ENCODE assay signal across 33 cellular contexts in the genomic region with DNA sequence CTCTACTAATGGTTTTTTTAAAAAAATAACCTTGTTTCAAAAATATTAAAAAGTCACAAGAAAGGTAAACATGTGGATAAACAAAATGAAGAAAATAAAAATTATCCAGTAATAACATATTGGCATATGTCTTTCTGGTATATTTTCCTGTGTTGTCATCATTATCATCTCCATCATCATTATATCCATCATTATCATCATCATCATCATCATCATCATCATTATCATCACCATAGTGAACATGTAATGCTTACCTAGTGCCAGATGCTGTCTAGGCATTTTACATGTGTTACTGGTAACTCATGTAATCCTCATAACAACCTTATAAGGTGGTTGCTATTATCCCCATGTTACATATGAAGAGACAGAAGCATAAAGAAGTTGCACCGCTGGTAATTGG.
"Had no signal": no experiment of that assay in that cellular context is flagged by ENCODE, and none has a peak within 500 bp of the region (broad histone marks: within the 10 kb centered on the region; RNA-seq: fewer than 3 reads in every experiment).

No MANE protein-coding gene starts in this region.

- H3K4me3 ChIP-seq: adrenal gland, body of pancreas, esophagus muscularis mucosa, gastrocnemius medialis, heart left ventricle had no signal

- H3K36me3 Mint-ChIP-seq: activated naive CD8-positive, alpha-beta T cell treated with anti-CD3 and anti-CD28 coated beads for 36 hours had no signal

- H3K27me3 ChIP-seq: adrenal gland, body of pancreas, esophagus muscularis mucosa, foreskin keratinocyte, gastrocnemius medialis had no signal

- DNase-seq: activated B cell treated with CpG ODN at 0.5 μM for 24 hours; activated CD4-positive, alpha-beta T cell treated with anti-CD3 and anti-CD28 coated beads for 48 hours; activated CD4-positive, alpha-beta T cell treated with anti-CD3 and anti-CD28 coated beads, Interleukin-2, amount 50 U/mL, for 1 hour; activated CD4-positive, alpha-beta T cell treated with anti-CD3 and anti-CD28 coated beads, Interleukin-2, amount 50 U/mL, for 48 hours; activated CD8-positive, alpha-beta memory T cell treated with anti-CD3 and anti-CD28 coated beads for 24 hours; activated CD8-positive, alpha-beta T cell treated with anti-CD3 and anti-CD28 coated beads for 36 hours; activated effector memory CD4-positive, alpha-beta T cell treated with anti-CD3 and anti-CD28 coated beads, Interleukin-2, amount 50 U/mL, for 16 hours; activated naive CD4-positive, alpha-beta T cell treated with anti-CD3 and anti-CD28 coated beads for 36 hours; activated naive CD8-positive, alpha-beta T cell treated with anti-CD3 and anti-CD28 coated beads for 36 hours; activated naive CD8-positive, alpha-beta T cell treated with anti-CD3 and anti-CD28 coated beads, Interleukin-2, amount 50 U/mL, for 24 hours; activated T-cell treated with anti-CD3 and anti-CD28 coated beads, Interleukin-2, amount 50 U/mL, for 4 hours; adrenal gland; amygdala; aorta; body of pancreas; caudate nucleus; cortex of kidney; dermis blood vessel endothelial cell; effector CD4-positive, alpha-beta T cell; effector memory CD8-positive, alpha-beta T cell; erythroblast; foreskin keratinocyte; gastrocnemius medialis; glutamatergic neuron; heart left ventricle; T-helper 17 cell; T1000; WERI-Rb-1 had no signal

- H3K4me3 Mint-ChIP-seq: activated B cell treated with CpG ODN at 0.5 μM for 24 hours; activated CD8-positive, alpha-beta T cell treated with anti-CD3 and anti-CD28 coated beads for 36 hours; activated naive CD4-positive, alpha-beta T cell treated with anti-CD3 and anti-CD28 coated beads for 36 hours; activated naive CD4-positive, alpha-beta T cell treated with anti-CD3 and anti-CD28 coated beads, Interleukin-2, amount 50 U/mL, for 24 hours; activated naive CD8-positive, alpha-beta T cell treated with anti-CD3 and anti-CD28 coated beads for 36 hours; activated naive CD8-positive, alpha-beta T cell treated with anti-CD3 and anti-CD28 coated beads, Interleukin-2, amount 50 U/mL, for 24 hours; activated T-cell treated with anti-CD3 and anti-CD28 coated beads, Interleukin-2, amount 50 U/mL, for 4 hours; activated T-helper 17 cell treated with anti-CD3 and anti-CD28 coated beads, Interleukin-2, amount 50 U/mL, for 72 hours; effector memory CD8-positive, alpha-beta T cell; T-helper 17 cell; T-helper 2 cell treated with Interferon-gamma antibody and Interleukin-4, amounts not matched to agents 5 μg/mL and 100 μg/mL, for 36 hours had no signal

- H3K27ac Mint-ChIP-seq: activated B cell treated with CpG ODN at 0.5 μM for 24 hours; activated CD8-positive, alpha-beta T cell treated with anti-CD3 and anti-CD28 coated beads for 36 hours; activated naive CD4-positive, alpha-beta T cell treated with anti-CD3 and anti-CD28 coated beads for 36 hours; activated naive CD4-positive, alpha-beta T cell treated with anti-CD3 and anti-CD28 coated beads, Interleukin-2, amount 50 U/mL, for 24 hours; activated naive CD8-positive, alpha-beta T cell treated with anti-CD3 and anti-CD28 coated beads for 36 hours; activated naive CD8-positive, alpha-beta T cell treated with anti-CD3 and anti-CD28 coated beads, Interleukin-2, amount 50 U/mL, for 24 hours; activated T-helper 17 cell treated with anti-CD3 and anti-CD28 coated beads, Interleukin-2, amount 50 U/mL, for 72 hours; effector memory CD8-positive, alpha-beta T cell; T-helper 17 cell; T-helper 2 cell treated with Interferon-gamma antibody and Interleukin-4, amounts not matched to agents 5 μg/mL and 100 μg/mL, for 36 hours had no signal

- ATAC-seq: activated CD4-positive, CD25-positive, alpha-beta regulatory T cell treated with anti-CD3 and anti-CD28 coated beads, Interleukin-2, amount 50 U/mL, for 24 hours; activated CD8-positive, alpha-beta T cell treated with anti-CD3 and anti-CD28 coated beads for 36 hours; activated naive CD8-positive, alpha-beta T cell treated with anti-CD3 and anti-CD28 coated beads, Interleukin-2, amount 50 U/mL, for 24 hours; activated T-cell treated with anti-CD3 and anti-CD28 coated beads, Interleukin-2, amount 50 U/mL, for 4 hours; activated T-helper 17 cell treated with anti-CD3 and anti-CD28 coated beads, Interleukin-2, amount 50 U/mL, for 72 hours; body of pancreas; effector memory CD8-positive, alpha-beta T cell; foreskin keratinocyte; gastrocnemius medialis; heart left ventricle; T-helper 17 cell had no signal

- H3K27ac ChIP-seq: adrenal gland, body of pancreas, esophagus muscularis mucosa, foreskin keratinocyte, gastrocnemius medialis, heart left ventricle, WERI-Rb-1 had no signal

- H3K36me3 ChIP-seq: adrenal gland, esophagus muscularis mucosa, gastrocnemius medialis, heart left ventricle, WERI-Rb-1 had no signal

- H3K4me1 Mint-ChIP-seq: activated B cell treated with CpG ODN at 0.5 μM for 24 hours; activated naive CD8-positive, alpha-beta T cell treated with anti-CD3 and anti-CD28 coated beads, Interleukin-2, amount 50 U/mL, for 24 hours; activated T-helper 17 cell treated with anti-CD3 and anti-CD28 coated beads, Interleukin-2, amount 50 U/mL, for 72 hours had no signal

- H3K9me3 ChIP-seq: adrenal gland, body of pancreas, gastrocnemius medialis had no signal

- H3K9me3 Mint-ChIP-seq: activated CD8-positive, alpha-beta T cell treated with anti-CD3 and anti-CD28 coated beads for 36 hours; activated naive CD4-positive, alpha-beta T cell treated with anti-CD3 and anti-CD28 coated beads for 36 hours; activated naive CD8-positive, alpha-beta T cell treated with anti-CD3 and anti-CD28 coated beads for 36 hours; activated naive CD8-positive, alpha-beta T cell treated with anti-CD3 and anti-CD28 coated beads, Interleukin-2, amount 50 U/mL, for 24 hours; activated T-helper 17 cell treated with anti-CD3 and anti-CD28 coated beads, Interleukin-2, amount 50 U/mL, for 72 hours; T-helper 2 cell treated with Interferon-gamma antibody and Interleukin-4, amounts not matched to agents 5 μg/mL and 100 μg/mL, for 36 hours had no signal
